Comparison of ENCODE assay signal across 8 cellular contexts in the genomic region with DNA sequence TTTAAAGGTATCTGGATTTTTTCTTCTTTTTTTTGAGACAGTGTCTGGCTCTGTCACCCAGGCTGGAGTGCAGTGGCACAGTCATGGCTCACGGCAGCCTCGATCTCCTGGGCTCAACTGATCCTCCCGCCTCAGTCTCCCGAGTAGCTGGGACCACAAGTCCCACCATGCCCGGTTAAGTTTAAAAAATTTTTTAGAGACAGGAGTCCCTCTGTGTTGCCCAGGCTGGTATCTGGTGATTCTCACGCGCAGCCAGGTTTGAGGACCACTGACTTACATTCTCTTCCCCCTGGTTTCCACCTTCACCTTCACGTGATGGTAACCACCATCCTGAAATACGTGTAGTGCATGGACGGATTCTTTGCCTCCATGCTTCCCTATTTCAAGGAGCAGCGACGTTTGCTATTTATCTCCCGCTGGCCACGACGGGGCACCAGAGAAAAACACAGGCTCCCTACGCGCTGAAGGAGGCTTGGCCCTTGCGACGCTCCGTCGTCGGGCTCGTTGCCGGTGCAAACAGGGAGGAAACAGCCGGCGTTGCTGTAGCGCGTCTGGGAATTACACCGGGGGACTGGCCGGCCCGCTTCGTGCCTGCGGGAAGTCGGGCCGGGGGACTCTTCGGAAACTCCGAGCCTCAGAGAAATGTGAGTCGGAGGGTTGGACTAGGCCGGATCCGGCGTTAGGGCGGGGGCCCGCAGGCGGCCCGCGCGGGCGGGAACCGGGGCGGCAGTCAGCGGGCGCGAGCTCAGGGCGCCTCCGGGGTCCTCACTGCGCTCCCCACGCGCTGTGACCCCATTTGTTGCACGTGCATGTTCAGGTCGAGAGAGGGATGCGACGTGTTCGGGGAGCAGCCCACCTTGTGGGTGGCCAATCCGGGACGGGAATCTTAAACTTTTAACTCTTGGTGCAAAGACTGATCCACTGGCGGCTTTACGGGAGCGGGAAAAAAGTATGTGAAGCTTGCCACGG. TPM values are rescaled to one million over a fixed set of nuclear protein-coding genes. Genes with fewer than 3 reads are reported as not detected.
DNase-seq lines count a peak whose midpoint lies in the region; ATAC-seq, FAIRE-seq and TF ChIP-seq lines count a peak whose summit lies in the region.

TSS of gene TCHP (plus strand) at position 492 of the 969 bp plus-strand sequence. CDS start 2,753 bp downstream, outside the sequence.

- H3K9me3 ChIP-seq in kidney (ENCODE audit: control insufficient read depth in 1 of 2, low read length in 2 of 2) = no peaks in the 10 kb centered on the region

- peak; percentile 33 for TF ChIP-seq CTCF in kidney (IDR thresholded peaks at IDR 0.05; ENCODE audit: borderline replicate concordance, extremely low read depth, insufficient read depth)

- no peak for FAIRE-seq in kidney (lab: Jason Lieb, UNC)

- peak; percentile 61 for TF ChIP-seq POLR2A in GM18526 (IDR thresholded peaks at IDR 0.05; ENCODE audit: extremely low read depth, insufficient read length)

- peak; percentile 75 for ATAC-seq in HG03175 (IDR thresholded peaks at IDR 0.05; ENCODE audit: unreplicated experiment)

- peak within 1 kb of the TSS; percentile 81 to 85 for H3K4me3 ChIP-seq in kidney (ENCODE audit: low read length in 2 of 2)

- H3K36me3 ChIP-seq in kidney (ENCODE audit: control insufficient read depth in 1 of 2, insufficient read depth in 2 of 2, low read length in 2 of 2) = peaks cover 14 to 19% of the 10 kb centered on the region in 2 donors

- intact Hi-C loops in kidney (cut with DNase I) = no loop called here

- H3K4me1 ChIP-seq in kidney (ENCODE audit: control insufficient read depth in 1 of 2, insufficient read depth in 1 of 2, low read depth in 1 of 2, low read length in 2 of 2) = peaks cover 0 to 8% of the 10 kb centered on the region in 2 donors

- H3K27ac ChIP-seq in kidney (ENCODE audit: low read depth in 2 of 2, low read length in 2 of 2) = peak within 1 kb of the TSS in 1 of 2 donors; percentile 78

- DNase-seq in 8988T (peak; percentile 59), NCI-H446 (lab: John Stamatoyannopoulos, UW) (peak; percentile 47 to 75), cerebellar nuclear complex (lab: John Stamatoyannopoulos, UW) (peak; percentile 9 to 52), kidney (peak; percentile 93)
- peak; percentile 68 for DNase-seq in activated CD4-positive, CD25-positive, alpha-beta regulatory T cell treated with anti-CD3 and anti-CD28 coated beads, Interleukin-2, amount 50 U/mL, for 72 hours
- peak; percentile 40 to 58 for DNase-seq in stimulated activated CD4-positive, alpha-beta T cell treated with anti-CD3 and anti-CD28 coated beads, Interleukin-15, amount 100 ng/mL, for 1 hour (ENCODE audit: low read depth in 1 of 2, low spot score in 1 of 2)

- H3K9ac ChIP-seq in kidney (ENCODE audit: low read length in 2 of 2) = peak within 1 kb of the TSS; percentile 51 to 84

RNA-seq across cellular contexts. Expression of gene TCHP, which starts in this region (rescaled TPM):
- total RNA-seq in kidney = 16.2 TPM
- polyA plus RNA-seq in kidney (ENCODE audit: insufficient read depth, low read depth, low replicate concordance) = 6.0 TPM

Comparison
In these comparisons a context has a peak if more than half of its experiments do, and no peak if none do; other contexts are left out.
1. DNase-seq: peak in every context shown above with its lines; median percentile 93 in kidney; 68 in activated CD4-positive, CD25-positive, alpha-beta regulatory T cell treated with anti-CD3 and anti-CD28 coated beads, Interleukin-2, amount 50 U/mL, for 72 hours; 61 in NCI-H446; 59 in 8988T; 49 in stimulated activated CD4-positive, alpha-beta T cell treated with anti-CD3 and anti-CD28 coated beads, Interleukin-15, amount 100 ng/mL, for 1 hour; 30 in cerebellar nuclear complex.